Comparison of ENCODE assay signal across 8 cellular contexts in genomic region chr3:142723968-142724681, GRCh38. TPM values are rescaled to one million over a fixed set of nuclear protein-coding genes. Genes with fewer than 3 reads are reported as not detected.
DNase-seq lines count a peak whose midpoint lies in the region; ATAC-seq and TF ChIP-seq lines count a peak whose summit lies in the region.

TSS of gene TRPC1 (plus strand) at chr3:142724034. CDS start at chr3:142724560, 526 bp downstream.

- H2AFZ ChIP-seq in OCI-LY7 (ENCODE audit: low read length): peak within 1 kb of the TSS; percentile 97

- no TSS peak for BruUV-seq in OCI-LY7 (replicated peaks; lab: Mats Ljungman, UMichigan)

- TF ChIP-seq POLR2A in esophagus squamous epithelium (IDR thresholded peaks at IDR 0.05): peak in 2 of 4 donors; percentile 58 to 81

- H3K4me2 ChIP-seq in OCI-LY7 (ENCODE audit: low read length): peak within 1 kb of the TSS; percentile 88

- no peaks in the 10 kb centered on the region for H3K9me3 ChIP-seq in OCI-LY7 (ENCODE audit: low read length)
- H3K9me3 ChIP-seq in esophagus squamous epithelium: no peaks in the 10 kb centered on the region
- no peaks in the 10 kb centered on the region for H3K9me3 ChIP-seq in muscle layer of duodenum (ENCODE audit: control insufficient read depth in 1 of 2, low read length in 2 of 2)

- ATAC-seq in GM19468 (IDR thresholded peaks at IDR 0.05; ENCODE audit: extremely low read depth, unreplicated experiment): peak; percentile 84

- DNase-seq in COR-L47 (lab: John Stamatoyannopoulos, UW) (peak; percentile 94), HPDE6-E6E7 (ENCODE audit: extremely low spot score) (peak; percentile 87), OCI-LY7 (ENCODE audit: low spot score) (peak; percentile 81), esophagus squamous epithelium (lab: John Stamatoyannopoulos, UW) (peak; percentile 8)
- DNase-seq in activated T-cell treated with anti-CD3 and anti-CD28 coated beads, Interleukin-2, amount 50 U/mL, for 1 hour: peak; percentile 81
- DNase-seq in stimulated activated CD8-positive, alpha-beta memory T cell treated with anti-CD3 and anti-CD28 coated beads, Interleukin-7, amount 100 ng/mL, for 4 hours (ENCODE audit: low read depth in 2 of 2): peak; percentile 1 to 59

- H3K4me3 ChIP-seq in OCI-LY7 (ENCODE audit: low read depth, low read length, poor library complexity, severe bottlenecking) (peak within 1 kb of the TSS; percentile 74), esophagus squamous epithelium (peak within 1 kb of the TSS; percentile 51 to 85 (median 75)), muscle layer of duodenum (ENCODE audit: low read depth in 1 of 2, low read length in 2 of 2) (peak within 1 kb of the TSS; percentile 80 to 90)

- 0% methylated on average over 4 to 11 of the region's 73 CpGs for WGBS in esophagus squamous epithelium, 2 donors

- intact Hi-C loops in OCI-LY7 (cut with micrococcal nuclease; ENCODE audit: unreplicated experiment): loop anchor here (5.0 kb wide), 1 partner anchor 127 kb away; the partner anchor contains the start of gene PLS1
- intact Hi-C loops in esophagus squamous epithelium (cut with DNase I): no loop called here

- H3K27ac ChIP-seq in OCI-LY7 (ENCODE audit: low read depth, low read length, poor library complexity, severe bottlenecking) (no peak within 1 kb of the TSS), esophagus squamous epithelium (peak within 1 kb of the TSS; percentile 83 to 95 (median 88)), muscle layer of duodenum (ENCODE audit: low read length) (peak within 1 kb of the TSS; percentile 46)

- H3K4me1 ChIP-seq in OCI-LY7 (ENCODE audit: insufficient read depth, low read length, poor library complexity, severe bottlenecking) (peaks cover 3% of the 10 kb centered on the region), esophagus squamous epithelium (peaks cover 0 to 28% (median 3%) of the 10 kb centered on the region in 3 donors), muscle layer of duodenum (ENCODE audit: control insufficient read depth in 1 of 2, insufficient read depth in 2 of 2, low read length in 2 of 2) (peaks cover 0 to 4% of the 10 kb centered on the region in 2 donors)

- H3K36me3 ChIP-seq in OCI-LY7 (ENCODE audit: insufficient read depth, low read length) (no peaks in the 10 kb centered on the region), esophagus squamous epithelium (no peaks in the 10 kb centered on the region), muscle layer of duodenum (ENCODE audit: control insufficient read depth in 1 of 2, insufficient read depth in 2 of 2, low read length in 2 of 2) (no peaks in the 10 kb centered on the region)

- H3K27me3 ChIP-seq in esophagus squamous epithelium (peaks cover 0 to 15% (median 0%) of the 10 kb centered on the region in 4 donors), muscle layer of duodenum (ENCODE audit: low read depth, low read length) (no peaks in the 10 kb centered on the region)

- POLR2A ChIA-PET in OCI-LY7 (lab: Charles Lee): interaction anchor here (1.4 kb wide), 1 partner anchor 134 kb away, joined by 3 read pairs; no protein-coding TSS in a partner anchor

- H3K9me2 ChIP-seq in OCI-LY7 (ENCODE audit: insufficient read depth, low read length): no peaks in the 10 kb centered on the region

- no peaks in the 10 kb centered on the region for H4K20me1 ChIP-seq in OCI-LY7 (ENCODE audit: insufficient read depth, low read length)

- no peaks in the 10 kb centered on the region for H3K79me2 ChIP-seq in OCI-LY7 (ENCODE audit: insufficient read depth, low read depth, low read length)

- CTCF ChIA-PET in OCI-LY7 (lab: Charles Lee; ENCODE audit: unreplicated experiment): no interaction called here

- TF ChIP-seq CTCF in OCI-LY7 (conservative IDR thresholded peaks at IDR 0.05; ENCODE audit: low read length) (no peak), esophagus squamous epithelium (IDR thresholded peaks at IDR 0.05) (no peak)

RNA-seq across cellular contexts. Expression of gene TRPC1, which starts in this region (rescaled TPM):
- 0.60 and 2.3 TPM in 2 replicates for total RNA-seq in OCI-LY7 (2014; rRNA removed; shearing (Covaris generic))
- 0.74 and 3.4 TPM in 2 replicates for total RNA-seq in OCI-LY7 (2022)
- 10 to 100 TPM in 1 of 4 donors, 1 to 10 TPM in 1, under 1 TPM in 2; 0.91 to 11.8 (median 1.0) TPM for total RNA-seq in esophagus squamous epithelium

Comparison
In these comparisons a context has a peak if more than half of its experiments do, and no peak if none do; other contexts are left out.
1. DNase-seq: peak in every context shown above with its lines; median percentile 94 in COR-L47; 87 in HPDE6-E6E7; 81 in OCI-LY7; 81 in activated T-cell treated with anti-CD3 and anti-CD28 coated beads, Interleukin-2, amount 50 U/mL, for 1 hour; 30 in stimulated activated CD8-positive, alpha-beta memory T cell treated with anti-CD3 and anti-CD28 coated beads, Interleukin-7, amount 100 ng/mL, for 4 hours; 8 in esophagus squamous epithelium.